In genomic region chr10:132103116-132103910, GRCh38 we compare ENCODE assay signal across 19 cellular contexts. TPM values are rescaled to one million over a fixed set of nuclear protein-coding genes. Genes with fewer than 3 reads are reported as not detected.
DNase-seq lines count a peak whose midpoint lies in the region; ATAC-seq and TF ChIP-seq lines count a peak whose summit lies in the region.
"Had no signal": no experiment of that assay in that cellular context is flagged by ENCODE, and none has a peak within 500 bp of the region (broad histone marks: within the 10 kb centered on the region; RNA-seq: fewer than 3 reads in every experiment).

No MANE protein-coding gene starts in this region.

- in situ Hi-C loops in Panc1 (cut with HindIII; ENCODE audit: low pct_unique_long_range_greater_than_20kb, low sequenced_read_pairs): no loop called here

- no peaks in the 10 kb centered on the region for H3K27me3 Mint-ChIP-seq in activated CD8-positive, alpha-beta memory T cell treated with anti-CD3 and anti-CD28 coated beads, Interleukin-2, amount 10 ng/mL, durations not matched to agents 7 days and 5 days
- H3K27me3 Mint-ChIP-seq in type B pancreatic cell: peaks cover 5% of the 10 kb centered on the region
- H3K27me3 Mint-ChIP-seq in activated T-helper 17 cell treated with anti-CD3 and anti-CD28 coated beads, Interleukin-2, amount 50 U/mL, for 72 hours: peaks cover 10% of the 10 kb centered on the region

- no peak for ATAC-seq in activated CD8-positive, alpha-beta memory T cell treated with anti-CD3 and anti-CD28 coated beads, Interleukin-2, amount 10 ng/mL, durations not matched to agents 7 days and 5 days
- ATAC-seq in Panc1: 0 out of 2 replicates have a peak, but pooled peaks have one; percentile 18
- no peak for ATAC-seq in activated T-helper 17 cell treated with anti-CD3 and anti-CD28 coated beads, Interleukin-2, amount 50 U/mL, for 72 hours (replicated peaks)
- ATAC-seq: GM23338 had no signal

- no peaks in the 10 kb centered on the region for H3K36me3 Mint-ChIP-seq in activated CD8-positive, alpha-beta memory T cell treated with anti-CD3 and anti-CD28 coated beads, Interleukin-2, amount 10 ng/mL, durations not matched to agents 7 days and 5 days
- no peaks in the 10 kb centered on the region for H3K36me3 Mint-ChIP-seq in type B pancreatic cell
- no peaks in the 10 kb centered on the region for H3K36me3 Mint-ChIP-seq in activated T-helper 17 cell treated with anti-CD3 and anti-CD28 coated beads, Interleukin-2, amount 50 U/mL, for 72 hours (ENCODE audit: low read depth)
- H3K36me3 Mint-ChIP-seq: CD4-positive, alpha-beta memory T cell had no signal

- CTCF ChIA-PET in activated CD8-positive, alpha-beta memory T cell treated with anti-CD3 and anti-CD28 coated beads, Interleukin-2, amount 10 ng/mL, durations not matched to agents 7 days and 5 days (lab: Charles Lee): no interaction called here
- CTCF ChIA-PET in Panc1 (lab: Charles Lee): no interaction called here

- H3K4me2 ChIP-seq in mesendoderm (ENCODE audit: low read length): no peak overlapping the region
- H3K4me2 ChIP-seq: GM23338 had no signal

- H3K4me3 Mint-ChIP-seq in activated CD8-positive, alpha-beta memory T cell treated with anti-CD3 and anti-CD28 coated beads, Interleukin-2, amount 10 ng/mL, durations not matched to agents 7 days and 5 days: no peak overlapping the region
- H3K4me3 Mint-ChIP-seq in type B pancreatic cell: no peak overlapping the region
- H3K4me3 Mint-ChIP-seq in activated T-helper 17 cell treated with anti-CD3 and anti-CD28 coated beads, Interleukin-2, amount 50 U/mL, for 72 hours: no peak overlapping the region
- H3K4me3 Mint-ChIP-seq: CD4-positive, alpha-beta memory T cell; GM23338 had no signal

- no peak overlapping the region for H2AK5ac ChIP-seq in mesendoderm (ENCODE audit: low read length)

- no TSS peak for BruUV-seq in Panc1 (replicated peaks; lab: Mats Ljungman, UMichigan)

- no peak overlapping the region for H3K18ac ChIP-seq in mesendoderm (ENCODE audit: low read length)

- no peak overlapping the region for H2BK120ac ChIP-seq in mesendoderm (ENCODE audit: low read depth, low read length)

- H3K9me3 Mint-ChIP-seq in activated CD8-positive, alpha-beta memory T cell treated with anti-CD3 and anti-CD28 coated beads, Interleukin-2, amount 10 ng/mL, durations not matched to agents 7 days and 5 days (ENCODE audit: low read depth): no peaks in the 10 kb centered on the region
- no peaks in the 10 kb centered on the region for H3K9me3 Mint-ChIP-seq in type B pancreatic cell
- no peaks in the 10 kb centered on the region for H3K9me3 Mint-ChIP-seq in activated T-helper 17 cell treated with anti-CD3 and anti-CD28 coated beads, Interleukin-2, amount 50 U/mL, for 72 hours
- H3K9me3 Mint-ChIP-seq: CD4-positive, alpha-beta memory T cell; GM23338 had no signal

- no peak overlapping the region for H4K8ac ChIP-seq in mesendoderm (ENCODE audit: low read depth, low read length)

- no peak overlapping the region for H3K56ac ChIP-seq in mesendoderm (ENCODE audit: low read length)

- H3K27ac ChIP-seq in Panc1 (ENCODE audit: low read length) (no peak overlapping the region), mesendoderm (ENCODE audit: low read depth, low read length) (no peak overlapping the region)
- H3K27ac ChIP-seq: RWPE1 had no signal

- H3K4ac ChIP-seq in mesendoderm (ENCODE audit: low read depth, low read length): no peak overlapping the region

- no peak overlapping the region for H3K23ac ChIP-seq in mesendoderm (ENCODE audit: low read length)

- no CpG with 5 or more reads among the region's 7 CpGs for WGBS in mesendoderm (ENCODE audit: extremely low coverage, insufficient coverage, low lambda C conversion rate)

- no peaks in the 10 kb centered on the region for H3K79me2 ChIP-seq in mesendoderm (ENCODE audit: control insufficient read depth, insufficient read depth, low read length)

- peak; percentile 31 for DNase-seq in activated CD8-positive, alpha-beta memory T cell treated with anti-CD3 and anti-CD28 coated beads, Interleukin-2, amount 10 ng/mL, durations not matched to agents 7 days and 5 days
- no peak for DNase-seq in activated CD8-positive, alpha-beta memory T cell treated with anti-CD3 and anti-CD28 coated beads, Interleukin-2, amount 50 U/mL, for 48 hours
- no peak for DNase-seq in Panc1 (ENCODE audit: low read depth, low spot score)
- peak; percentile 3 for DNase-seq in mesendoderm
- peak; percentile 52 for DNase-seq in type B pancreatic cell (ENCODE audit: extremely low spot score, unreplicated experiment)
- no peak for DNase-seq in iPS-NIHi7 (ENCODE audit: extremely low spot score)
- DNase-seq: BE2C; CD4-positive, alpha-beta memory T cell; DMS153; IMR-90; NCI-H1417; NCI-H187; NCI-H226; NCI-H524; NCI-H82; SIG-M5 had no signal

- no peak overlapping the region for H2BK15ac ChIP-seq in mesendoderm (replicated peaks; ENCODE audit: low read depth)

- no peaks in the 10 kb centered on the region for H3K9me3 ChIP-seq in Panc1 (ENCODE audit: control insufficient read depth, insufficient read depth, low read depth, low read length)
- H3K9me3 ChIP-seq: BE2C had no signal

- H3K4me3 ChIP-seq in Panc1 (ENCODE audit: low read depth in 2 of 2, low read length in 2 of 2) (no peak overlapping the region), mesendoderm (ENCODE audit: low read length) (no peak overlapping the region)
- H3K4me3 ChIP-seq: GM23338 had no signal

- no peak overlapping the region for H3K27ac Mint-ChIP-seq in activated CD8-positive, alpha-beta memory T cell treated with anti-CD3 and anti-CD28 coated beads, Interleukin-2, amount 10 ng/mL, durations not matched to agents 7 days and 5 days
- H3K27ac Mint-ChIP-seq in type B pancreatic cell: no peak overlapping the region
- H3K27ac Mint-ChIP-seq in activated T-helper 17 cell treated with anti-CD3 and anti-CD28 coated beads, Interleukin-2, amount 50 U/mL, for 72 hours: no peak overlapping the region
- H3K27ac Mint-ChIP-seq: CD4-positive, alpha-beta memory T cell; GM23338 had no signal

- POLR2A ChIA-PET in Panc1 (lab: Charles Lee): no interaction called here

- no peaks in the 10 kb centered on the region for H3K79me1 ChIP-seq in mesendoderm (ENCODE audit: low read length)

- H3K9ac ChIP-seq in mesendoderm (ENCODE audit: low read length): no peak overlapping the region

- TF ChIP-seq CTCF in Panc1 (IDR thresholded peaks at IDR 0.05) (no peak), type B pancreatic cell (conservative IDR thresholded peaks at IDR 0.05) (no peak)

- intact Hi-C loops in Panc1 (cut with micrococcal nuclease; ENCODE audit: unreplicated experiment): no loop called here

- no peaks in the 10 kb centered on the region for H3K4me1 Mint-ChIP-seq in activated CD8-positive, alpha-beta memory T cell treated with anti-CD3 and anti-CD28 coated beads, Interleukin-2, amount 10 ng/mL, durations not matched to agents 7 days and 5 days
- no peaks in the 10 kb centered on the region for H3K4me1 Mint-ChIP-seq in type B pancreatic cell (ENCODE audit: unreplicated experiment)
- no peaks in the 10 kb centered on the region for H3K4me1 Mint-ChIP-seq in activated T-helper 17 cell treated with anti-CD3 and anti-CD28 coated beads, Interleukin-2, amount 50 U/mL, for 72 hours
- H3K4me1 Mint-ChIP-seq: CD4-positive, alpha-beta memory T cell; GM23338 had no signal

- H4K5ac ChIP-seq in mesendoderm (ENCODE audit: low read length): no peak overlapping the region

- H3K4me1 ChIP-seq in Panc1 (ENCODE audit: control insufficient read depth, insufficient read depth, low read length) (no peaks in the 10 kb centered on the region), mesendoderm (ENCODE audit: control insufficient read depth, low read depth, low read length) (no peaks in the 10 kb centered on the region)
- H3K4me1 ChIP-seq: BE2C had no signal

- no peak overlapping the region for H2BK5ac ChIP-seq in mesendoderm (ENCODE audit: low read length)

- H3K27me3 ChIP-seq in Panc1 (ENCODE audit: control insufficient read depth, insufficient read depth, low read length): no peaks in the 10 kb centered on the region
- no peaks in the 10 kb centered on the region for H3K27me3 ChIP-seq in mesendoderm (ENCODE audit: insufficient read depth, low read length, poor library complexity)
- H3K27me3 ChIP-seq: BE2C had no signal

- no peaks in the 10 kb centered on the region for H3K36me3 ChIP-seq in Panc1 (ENCODE audit: control insufficient read depth, insufficient read depth, low read length)
- no peaks in the 10 kb centered on the region for H3K36me3 ChIP-seq in mesendoderm (ENCODE audit: control insufficient read depth, insufficient read depth, low read length)
- H3K36me3 ChIP-seq: BE2C had no signal

RNA-seq across cellular contexts. Expression of gene JAKMIP3, which starts 37.6 kb away (rescaled TPM):
- total RNA-seq in activated CD8-positive, alpha-beta memory T cell treated with anti-CD3 and anti-CD28 coated beads, Interleukin-2, amount 10 ng/mL, durations not matched to agents 7 days and 5 days: under 1 TPM; 0.19 to 0.38 TPM
- total RNA-seq in Panc1 (2021; ENCODE audit: unreplicated experiment) (1.5 TPM), type B pancreatic cell (ENCODE audit: low replicate concordance) (0.10 and 0.19 TPM in 2 replicates)
- polyA plus RNA-seq in Panc1 (2012; ENCODE audit: insufficient read length): 1.0 TPM
- 0.18 TPM for polyA plus RNA-seq in mesendoderm (2013, experiment 1 of 2)
- polyA plus RNA-seq in mesendoderm (2013, experiment 2 of 2): 0.24 TPM
- 1 to 10 TPM in 1 of 2 donors, under 1 TPM in 1; 0.26 to 1.2 TPM for total RNA-seq in activated T-helper 17 cell treated with anti-CD3 and anti-CD28 coated beads, Interleukin-2, amount 50 U/mL, for 72 hours

Comparison
In these comparisons a context has a peak if more than half of its experiments do, and no peak if none do; other contexts are left out.
1. DNase-seq: peak in activated CD8-positive, alpha-beta memory T cell treated with anti-CD3 and anti-CD28 coated beads, Interleukin-2, amount 10 ng/mL, durations not matched to agents 7 days and 5 days (single experiment), mesendoderm (single experiment) and type B pancreatic cell (single experiment); none in activated CD8-positive, alpha-beta memory T cell treated with anti-CD3 and anti-CD28 coated beads, Interleukin-2, amount 50 U/mL, for 48 hours (single experiment), Panc1 (single experiment) and iPS-NIHi7 (single experiment).